Comparison of ENCODE assay signal across 12 cellular contexts in genomic region chr3:180571831-180572578, GRCh38. TPM values are rescaled to one million over a fixed set of nuclear protein-coding genes. Genes with fewer than 3 reads are reported as not detected.
DNase-seq lines count a peak whose midpoint lies in the region; ATAC-seq and TF ChIP-seq lines count a peak whose summit lies in the region.
"Had no signal": no experiment of that assay in that cellular context is flagged by ENCODE, and none has a peak within 500 bp of the region (broad histone marks: within the 10 kb centered on the region; RNA-seq: fewer than 3 reads in every experiment).

No MANE protein-coding gene starts in this region.

- no peaks in the 10 kb centered on the region for H3K36me3 Mint-ChIP-seq in WTC11
- no peaks in the 10 kb centered on the region for H3K36me3 Mint-ChIP-seq in mesothelial cell of epicardium

- POLR2A ChIA-PET in WTC11 (lab: Charles Lee) = interaction anchor here (0.6 kb wide), 1 partner anchor 206 kb away, joined by 6 read pairs; no protein-coding TSS in a partner anchor

- no peak for TF ChIP-seq CTCF in WTC11 (IDR thresholded peaks at IDR 0.05)
- no peak for TF ChIP-seq CTCF in mesothelial cell of epicardium (IDR thresholded peaks at IDR 0.05; ENCODE audit: unreplicated experiment)

- H3K9me3 Mint-ChIP-seq in WTC11 = peaks cover 5% of the 10 kb centered on the region; the same call in 1 of the 2 replicates
- no peaks in the 10 kb centered on the region for H3K9me3 Mint-ChIP-seq in mesothelial cell of epicardium

- ATAC-seq in GM18870 (IDR thresholded peaks at IDR 0.05; ENCODE audit: unreplicated experiment) (peak; percentile 76), GM21717 (IDR thresholded peaks at IDR 0.05; ENCODE audit: unreplicated experiment) (peak; percentile 94), HG03432 (IDR thresholded peaks at IDR 0.05; ENCODE audit: unreplicated experiment) (peak; percentile 93), WTC11 (peak; percentile 46), left ventricle myocardium superior (no peak)
- ATAC-seq: heart left ventricle had no signal

- intact Hi-C loops in left ventricle myocardium superior (cut with micrococcal nuclease) = no loop called here

- H3K27me3 Mint-ChIP-seq in WTC11 (ENCODE audit: low read depth) = no peaks in the 10 kb centered on the region
- H3K27me3 Mint-ChIP-seq in mesothelial cell of epicardium (ENCODE audit: low read depth) = peaks cover 7% of the 10 kb centered on the region

- no peak overlapping the region for H3K4me3 Mint-ChIP-seq in WTC11
- H3K4me3 Mint-ChIP-seq in mesothelial cell of epicardium = no peak overlapping the region

- CTCF ChIA-PET in WTC11 (lab: Charles Lee) = no interaction called here

- H3K27ac Mint-ChIP-seq in WTC11 = 0 out of 2 replicates have a peak overlapping the region, but pooled peaks have one; percentile 48
- H3K27ac Mint-ChIP-seq in mesothelial cell of epicardium = no peak overlapping the region

- H3K4me1 Mint-ChIP-seq in WTC11 (peaks cover 11% of the 10 kb centered on the region), mesothelial cell of epicardium (no peaks in the 10 kb centered on the region)

- no peak for DNase-seq in WTC11 (ENCODE audit: low spot score)
- no peak for DNase-seq in NCI-H2107 (lab: John Stamatoyannopoulos, UW)
- no peak for DNase-seq in left ventricle myocardium superior
- no peak for DNase-seq in mesothelial cell of epicardium (ENCODE audit: low spot score in 2 of 2, unreplicated experiment in 2 of 2)
- no peak for DNase-seq in cerebellar cortex (ENCODE audit: low spot score)
- DNase-seq: activated CD4-positive, alpha-beta T cell treated with anti-CD3 and anti-CD28 coated beads, Interleukin-2, amount 50 U/mL, for 48 hours; effector CD4-positive, alpha-beta T cell; heart left ventricle; stimulated activated naive CD4-positive, alpha-beta T cell had no signal

TF ChIP-seq in WTC11, 78 proteins besides CTCF, POLR2A, EP300 and RAD21:
- no peak for TF ChIP-seq ZNF416 (CRISPR knock-in tag; IDR thresholded peaks at IDR 0.05)
- TF ChIP-seq, protein P1, sequence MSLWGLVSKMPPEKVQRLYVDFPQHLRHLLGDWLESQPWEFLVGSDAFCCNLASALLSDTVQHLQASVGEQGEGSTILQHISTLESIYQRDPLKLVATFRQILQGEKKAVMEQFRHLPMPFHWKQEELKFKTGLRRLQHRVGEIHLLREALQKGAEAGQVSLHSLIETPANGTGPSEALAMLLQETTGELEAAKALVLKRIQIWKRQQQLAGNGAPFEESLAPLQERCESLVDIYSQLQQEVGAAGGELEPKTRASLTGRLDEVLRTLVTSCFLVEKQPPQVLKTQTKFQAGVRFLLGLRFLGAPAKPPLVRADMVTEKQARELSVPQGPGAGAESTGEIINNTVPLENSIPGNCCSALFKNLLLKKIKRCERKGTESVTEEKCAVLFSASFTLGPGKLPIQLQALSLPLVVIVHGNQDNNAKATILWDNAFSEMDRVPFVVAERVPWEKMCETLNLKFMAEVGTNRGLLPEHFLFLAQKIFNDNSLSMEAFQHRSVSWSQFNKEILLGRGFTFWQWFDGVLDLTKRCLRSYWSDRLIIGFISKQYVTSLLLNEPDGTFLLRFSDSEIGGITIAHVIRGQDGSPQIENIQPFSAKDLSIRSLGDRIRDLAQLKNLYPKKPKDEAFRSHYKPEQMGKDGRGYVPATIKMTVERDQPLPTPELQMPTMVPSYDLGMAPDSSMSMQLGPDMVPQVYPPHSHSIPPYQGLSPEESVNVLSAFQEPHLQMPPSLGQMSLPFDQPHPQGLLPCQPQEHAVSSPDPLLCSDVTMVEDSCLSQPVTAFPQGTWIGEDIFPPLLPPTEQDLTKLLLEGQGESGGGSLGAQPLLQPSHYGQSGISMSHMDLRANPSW (CRISPR knock-in tag; conservative IDR thresholded peaks at IDR 0.05; ENCODE audit: low read depth) = no peak
- no peak for TF ChIP-seq GRHL2 (CRISPR knock-in tag; IDR thresholded peaks at IDR 0.05; ENCODE audit: insufficient replicate concordance, severe bottlenecking)
- TF ChIP-seq USF1 (CRISPR knock-in tag; IDR thresholded peaks at IDR 0.05) = no peak
- TF ChIP-seq OVOL2 (CRISPR knock-in tag; IDR thresholded peaks at IDR 0.05; ENCODE audit: borderline replicate concordance) = no peak
- no peak for TF ChIP-seq AFF4 (CRISPR knock-in tag; IDR thresholded peaks at IDR 0.05; ENCODE audit: borderline replicate concordance)
- no peak for TF ChIP-seq ZNF263 (CRISPR knock-in tag; IDR thresholded peaks at IDR 0.05; ENCODE audit: low read depth)
- TF ChIP-seq USF2 (CRISPR knock-in tag; IDR thresholded peaks at IDR 0.05) = no peak
- TF ChIP-seq PRDM15 (CRISPR knock-in tag; IDR thresholded peaks at IDR 0.05) = no peak

RNA-seq across cellular contexts. Expression of gene TTC14, which starts 30.0 kb away (rescaled TPM):
- total RNA-seq in WTC11 (2021) (23.1 to 26.1 TPM (median 26.0 TPM) in 3 replicates), left ventricle myocardium superior (16.0 TPM), mesothelial cell of epicardium (78.6 to 79.9 TPM (median 78.8 TPM) in 3 replicates)
